18 cellular contexts compared by ENCODE assay signal in the genomic region with DNA sequence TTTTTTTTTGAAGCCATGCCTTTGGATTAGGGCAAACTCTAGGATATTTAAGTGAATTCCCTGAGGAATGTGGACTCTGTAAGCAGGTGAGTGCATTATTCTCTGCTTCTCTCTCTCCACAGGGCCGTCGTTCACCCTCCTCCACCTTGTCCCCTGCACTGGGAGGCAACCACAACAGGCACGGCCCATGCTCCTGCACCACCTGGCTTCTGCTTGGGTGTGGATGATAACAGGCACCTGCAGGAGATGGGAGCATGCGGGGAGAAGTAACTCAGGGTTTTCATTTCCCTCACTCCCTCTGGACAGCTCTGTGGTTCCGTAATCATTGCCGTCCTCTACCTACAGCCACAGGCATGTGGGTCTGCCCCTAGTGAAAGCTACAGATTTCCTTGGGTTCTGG. TPM values are rescaled to one million over a fixed set of nuclear protein-coding genes. Genes with fewer than 3 reads are reported as not detected.
DNase-seq lines count a peak whose midpoint lies in the region; ATAC-seq and TF ChIP-seq lines count a peak whose summit lies in the region.
"Had no signal": no experiment of that assay in that cellular context is flagged by ENCODE, and none has a peak within 500 bp of the region (broad histone marks: within the 10 kb centered on the region; RNA-seq: fewer than 3 reads in every experiment).

No MANE protein-coding gene starts in this region.

- H3K9me3 ChIP-seq in left ventricle myocardium inferior (replicated peaks) (no peaks in the 10 kb centered on the region), mucosa of descending colon (no peaks in the 10 kb centered on the region)
- H3K9me3 ChIP-seq: BLaER1 had no signal

- intact Hi-C loops in left ventricle myocardium inferior (cut with micrococcal nuclease): no loop called here
- intact Hi-C loops in Right ventricle myocardium superior (cut with DNase I): no loop called here
- intact Hi-C loops in mucosa of descending colon (cut with DNase I, micrococcal nuclease): no loop called here

- peak overlapping the region; percentile 81 for H3K27ac ChIP-seq in left ventricle myocardium inferior (replicated peaks)
- H3K27ac ChIP-seq: BLaER1 had no signal

- no peak for DNase-seq in left ventricle myocardium inferior
- DNase-seq in Right ventricle myocardium superior: no peak
- DNase-seq in RPMI8226: peak; percentile 18
- peak; percentile 29 to 57 (median 43) for DNase-seq in mucosa of descending colon
- DNase-seq: 8988T; CD4-positive, alpha-beta memory T cell; DMS153; DMS79; GOT3; H7; HFFc6 had no signal

- no peak overlapping the region for H3K27ac Mint-ChIP-seq in activated T-helper 17 cell treated with anti-CD3 and anti-CD28 coated beads, Interleukin-2, amount 50 U/mL, for 72 hours
- H3K27ac Mint-ChIP-seq: CD14-positive monocyte, HFFc6 had no signal

- H3K27me3 ChIP-seq in left ventricle myocardium inferior (ENCODE audit: low read depth): no peaks in the 10 kb centered on the region
- H3K27me3 ChIP-seq: BLaER1 had no signal

- H3K4me1 ChIP-seq in left ventricle myocardium inferior: peaks cover 15% of the 10 kb centered on the region
- H3K4me1 ChIP-seq in mucosa of descending colon (ENCODE audit: low read depth): peaks cover 3% of the 10 kb centered on the region
- H3K4me1 ChIP-seq: BLaER1 had no signal

- H3K4me3 Mint-ChIP-seq in activated T-helper 17 cell treated with anti-CD3 and anti-CD28 coated beads, Interleukin-2, amount 50 U/mL, for 72 hours: no peak overlapping the region
- H3K4me3 Mint-ChIP-seq: HFFc6 had no signal

- H3K4me3 ChIP-seq in left ventricle myocardium inferior (no peak overlapping the region), mucosa of descending colon (no peak overlapping the region)
- H3K4me3 ChIP-seq: BLaER1 had no signal

- H3K9me3 Mint-ChIP-seq in activated T-helper 17 cell treated with anti-CD3 and anti-CD28 coated beads, Interleukin-2, amount 50 U/mL, for 72 hours: no peaks in the 10 kb centered on the region
- H3K9me3 Mint-ChIP-seq: CD4-positive, alpha-beta memory T cell; HFFc6 had no signal

- H3K4me1 Mint-ChIP-seq in activated T-helper 17 cell treated with anti-CD3 and anti-CD28 coated beads, Interleukin-2, amount 50 U/mL, for 72 hours: no peaks in the 10 kb centered on the region

- peaks cover 4% of the 10 kb centered on the region for H3K27me3 Mint-ChIP-seq in activated T-helper 17 cell treated with anti-CD3 and anti-CD28 coated beads, Interleukin-2, amount 50 U/mL, for 72 hours

- H3K36me3 ChIP-seq in left ventricle myocardium inferior (no peaks in the 10 kb centered on the region), mucosa of descending colon (ENCODE audit: low read depth) (no peaks in the 10 kb centered on the region)
- H3K36me3 ChIP-seq: BLaER1 had no signal

- no peaks in the 10 kb centered on the region for H3K36me3 Mint-ChIP-seq in activated T-helper 17 cell treated with anti-CD3 and anti-CD28 coated beads, Interleukin-2, amount 50 U/mL, for 72 hours (ENCODE audit: low read depth)
- H3K36me3 Mint-ChIP-seq: CD14-positive monocyte; CD4-positive, alpha-beta memory T cell had no signal

- ATAC-seq in Right ventricle myocardium superior (ENCODE audit: poor library complexity) (no peak), mucosa of descending colon (peak; percentile 92), HG03108 (IDR thresholded peaks at IDR 0.05; ENCODE audit: unreplicated experiment) (no peak), HG03095 (IDR thresholded peaks at IDR 0.05; ENCODE audit: unreplicated experiment) (no peak)
- no peak for ATAC-seq in activated T-helper 17 cell treated with anti-CD3 and anti-CD28 coated beads, Interleukin-2, amount 50 U/mL, for 72 hours (replicated peaks)
- ATAC-seq: HCT116 had no signal

- TF ChIP-seq CTCF in left ventricle myocardium inferior (IDR thresholded peaks at IDR 0.05; ENCODE audit: borderline replicate concordance) (no peak), mucosa of descending colon (IDR thresholded peaks at IDR 0.05) (no peak)

RNA-seq across cellular contexts. Expression of gene HLA-C, which starts 43.4 kb away (rescaled TPM):
- 170 TPM for total RNA-seq in left ventricle myocardium inferior
- total RNA-seq in Right ventricle myocardium superior: 156 TPM
- 1,000 to 10,000 TPM in 2 of 3 donors, 100 to 1,000 TPM in 1; 965 to 2,616 (median 1,478) TPM for total RNA-seq in mucosa of descending colon
- 1,000 to 10,000 TPM in 1 of 2 donors, 100 to 1,000 TPM in 1; 620 to 1,648 TPM for total RNA-seq in activated T-helper 17 cell treated with anti-CD3 and anti-CD28 coated beads, Interleukin-2, amount 50 U/mL, for 72 hours

RNA-seq across cellular contexts. Expression of gene POU5F1, which starts 58.0 kb away (rescaled TPM):
- total RNA-seq in left ventricle myocardium inferior (0.69 TPM), Right ventricle myocardium superior (0.94 TPM), mucosa of descending colon (1 to 10 TPM; 2.1 to 5.8 (median 3.4) TPM)
- total RNA-seq in activated T-helper 17 cell treated with anti-CD3 and anti-CD28 coated beads, Interleukin-2, amount 50 U/mL, for 72 hours: under 1 TPM in 1 of 2 donors, not detected in 1; 0.16 TPM
- total RNA-seq: A673; CD4-positive, alpha-beta memory T cell had no signal

Comparison
In these comparisons a context has a peak if more than half of its experiments do, and no peak if none do; other contexts are left out.
1. DNase-seq: peak in RPMI8226 (single experiment) and mucosa of descending colon (3 of 3); none in left ventricle myocardium inferior (single experiment) and Right ventricle myocardium superior (single experiment).